In genomic region chr7:50292165-50292757, GRCh38 we compare ENCODE assay signal across 1 cellular context.
A peak's percentile ranks its signal among the peaks of the same experiment; 100 is the strongest.
TF ChIP-seq lines count a peak whose summit lies in the region.

No MANE protein-coding gene starts in this region.

TF ChIP-seq in GM12878, 131 proteins besides CTCF, POLR2A, EP300 and RAD21 (continued from another document):
- TF ChIP-seq ZBTB4 (CRISPR knock-in tag; IDR thresholded peaks at IDR 0.05) (no peak), GABPA (IDR thresholded peaks at IDR 0.05; ENCODE audit: low read depth) (0 out of 2 replicates have a peak, but pooled peaks have one; percentile 9), MTA3 (IDR thresholded peaks at IDR 0.05; ENCODE audit: borderline replicate concordance, low read length) (peak; percentile 60; the same call in 1 of the 2 replicates), SIX5 (IDR thresholded peaks at IDR 0.05; ENCODE audit: low read depth, low read length, severe bottlenecking) (no peak), MEF2B (IDR thresholded peaks at IDR 0.05; ENCODE audit: partially characterized antibody, poor library complexity, severe bottlenecking) (no peak), IRF5 (IDR thresholded peaks at IDR 0.05; ENCODE audit: borderline replicate concordance) (no peak), MAX (IDR thresholded peaks at IDR 0.05; ENCODE audit: low read depth, low read length) (no peak), ZNF592 (IDR thresholded peaks at IDR 0.05) (no peak), NFIC (IDR thresholded peaks at IDR 0.05; ENCODE audit: low read depth, low read length) (peak; percentile 86; the same call in 1 of the 2 replicates), FOXM1 (IDR thresholded peaks at IDR 0.05; ENCODE audit: low read depth, low read length) (peak; percentile 90), RUNX3 (IDR thresholded peaks at IDR 0.05; ENCODE audit: low read length) (peak; percentile 88), ATF2 (IDR thresholded peaks at IDR 0.05; ENCODE audit: low read length) (0 out of 2 replicates have a peak, but pooled peaks have one; percentile 38), STAT1 (conservative IDR thresholded peaks at IDR 0.05) (no peak), RELA (IDR thresholded peaks at IDR 0.05; ENCODE audit: borderline replicate concordance, partially characterized antibody) (peak; percentile 30), MEF2A (IDR thresholded peaks at IDR 0.05; ENCODE audit: insufficient read depth, low read depth, low read length) (no peak), PML (IDR thresholded peaks at IDR 0.05; ENCODE audit: low read length) (0 out of 2 replicates have a peak, but pooled peaks have one; percentile 27), PAX8 (IDR thresholded peaks at IDR 0.05) (no peak), RFX5 (IDR thresholded peaks at IDR 0.05; ENCODE audit: low read depth, low read length) (no peak), CEBPB (IDR thresholded peaks at IDR 0.05; ENCODE audit: borderline replicate concordance in 1 of 2, low read depth in 2 of 2, low read length in 2 of 2) (peak in 1 of 2 experiments; percentile 34; a peak in 1 of 4 replicates), DPF2 (IDR thresholded peaks at IDR 0.05) (peak; percentile 77; the same call in 1 of the 2 replicates), ZSCAN29 (IDR thresholded peaks at IDR 0.05) (0 out of 2 replicates have a peak, but pooled peaks have one; percentile 32), SMAD5 (IDR thresholded peaks at IDR 0.05; ENCODE audit: low read depth) (no peak), IKZF2 (IDR thresholded peaks at IDR 0.05) (peak; percentile 82 to 84), BCL3 (IDR thresholded peaks at IDR 0.05; ENCODE audit: borderline replicate concordance, insufficient read depth, low read depth, low read length, poor library complexity, severe bottlenecking) (peak; percentile 34), CHD2 (IDR thresholded peaks at IDR 0.05; ENCODE audit: borderline replicate concordance, low read depth, low read length) (no peak), BCL11A (IDR thresholded peaks at IDR 0.05; ENCODE audit: low read depth, low read length) (peak; percentile 43; the same call in 1 of the 2 replicates), CREM (IDR thresholded peaks at IDR 0.05; ENCODE audit: low read depth) (peak; percentile 54; the same call in 1 of the 2 replicates), MTA2 (IDR thresholded peaks at IDR 0.05; ENCODE audit: low read depth) (peak; percentile 55; the same call in 1 of the 2 replicates), SMARCA5 (IDR thresholded peaks at IDR 0.05) (no peak), BMI1 (IDR thresholded peaks at IDR 0.05; ENCODE audit: borderline replicate concordance) (no peak), IKZF1 (conservative IDR thresholded peaks at IDR 0.05) (peak; percentile 87), JUNB (IDR thresholded peaks at IDR 0.05) (peak; percentile 33), ESRRA (IDR thresholded peaks at IDR 0.05; ENCODE audit: low read length) (no peak), EED (IDR thresholded peaks at IDR 0.05; ENCODE audit: low read depth) (peak; percentile 80), BHLHE40 (IDR thresholded peaks at IDR 0.05; ENCODE audit: borderline replicate concordance in 1 of 2, low read depth in 2 of 2, low read length in 1 of 2) (no peak), POU2F2 (IDR thresholded peaks at IDR 0.05; ENCODE audit: borderline replicate concordance, low read depth, low read length) (no peak), RELB (IDR thresholded peaks at IDR 0.05; ENCODE audit: low read depth) (peak; percentile 70; the same call in 1 of the 2 replicates), SMC3 (IDR thresholded peaks at IDR 0.05; ENCODE audit: borderline replicate concordance, low read length) (no peak), IRF4 (IDR thresholded peaks at IDR 0.05; ENCODE audit: low read depth, low read length) (no peak), POLR2AphosphoS5 (IDR thresholded peaks at IDR 0.05; ENCODE audit: low read length) (no peak)
